ENCODE assay signal across 8 cellular contexts in the genomic region with DNA sequence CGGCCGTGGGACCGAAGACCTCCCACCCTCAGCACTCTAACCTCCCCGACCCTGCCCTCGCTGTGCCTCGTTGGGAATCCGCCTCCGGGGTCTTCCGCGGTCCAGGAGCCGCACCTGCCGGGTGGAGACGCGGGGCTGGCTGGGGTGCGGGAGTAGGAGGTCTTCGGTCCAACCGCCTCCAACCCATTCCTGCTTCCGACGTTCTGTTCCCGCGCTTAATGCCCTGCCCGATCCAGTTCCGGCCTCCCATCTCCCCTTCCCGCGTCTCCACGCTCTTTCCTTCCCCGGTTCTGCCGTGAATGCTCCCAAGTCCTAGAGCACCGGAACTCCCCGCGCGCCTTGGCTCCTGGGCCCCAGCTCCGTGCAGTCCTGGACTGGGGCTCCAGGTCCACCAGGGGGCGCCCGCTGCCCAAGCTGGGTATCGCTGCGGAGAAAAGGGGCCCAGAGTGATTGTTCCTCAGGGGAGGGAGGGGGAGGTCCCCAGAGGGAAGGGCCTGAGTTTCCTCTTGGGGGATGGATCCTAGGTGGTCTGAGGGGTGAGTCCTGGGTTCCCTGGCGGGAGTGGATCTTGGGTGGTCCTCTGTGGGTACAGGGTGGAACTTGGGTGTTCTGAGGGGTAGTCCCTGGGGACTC. TPM values are rescaled to one million over a fixed set of nuclear protein-coding genes. Genes with fewer than 3 reads are reported as not detected.
DNase-seq lines count a peak whose midpoint lies in the region; ATAC-seq, FAIRE-seq and TF ChIP-seq lines count a peak whose summit lies in the region.

No MANE protein-coding gene starts in this region.

- ATAC-seq in GM19351 (IDR thresholded peaks at IDR 0.05; ENCODE audit: unreplicated experiment) (peak; percentile 60), naive B cell (ENCODE audit: low read depth in 2 of 2) (peak; percentile 68 to 76)

- no peaks in the 10 kb centered on the region for H3K27me3 ChIP-seq in BE2C
- no peaks in the 10 kb centered on the region for H3K27me3 ChIP-seq in HUES48 (ENCODE audit: control insufficient read depth, insufficient read depth, low read length)

- H3K4me1 Mint-ChIP-seq in naive B cell = peaks cover 38 to 44% (median 38%) of the 10 kb centered on the region in 3 donors

- H3K9me3 ChIP-seq in BE2C = no peaks in the 10 kb centered on the region
- no peaks in the 10 kb centered on the region for H3K9me3 ChIP-seq in HUES48 (ENCODE audit: control insufficient read depth, insufficient read depth, low read length)

- FAIRE-seq in RCC 7860 (lab: Jason Lieb, UNC) = no peak

- peak overlapping the region; percentile 86 to 97 (median 95) for H3K4me3 Mint-ChIP-seq in naive B cell

- H3K4me1 ChIP-seq in BE2C = no peaks in the 10 kb centered on the region
- H3K4me1 ChIP-seq in HUES48 (ENCODE audit: control insufficient read depth, insufficient read depth, low read length) = no peaks in the 10 kb centered on the region

- H3K9ac ChIP-seq in HUES48 (ENCODE audit: low read depth, low read length) = no peak overlapping the region

- peak overlapping the region; percentile 78 to 96 (median 86) for H3K27ac Mint-ChIP-seq in naive B cell

- no peaks in the 10 kb centered on the region for H3K36me3 Mint-ChIP-seq in naive B cell

- DNase-seq in BE2C = peak; percentile 93
- peak; percentile 77 for DNase-seq in RCC 7860 (ENCODE audit: low spot score)
- DNase-seq in activated T-helper 1 cell treated with Interleukin-2 at 50 U/mL for 16 hours (ENCODE audit: low read depth) = peak; percentile 82
- DNase-seq in fibroblast of gingiva (ENCODE audit: low read depth) = peak; percentile 57
- peak; percentile 85 for DNase-seq in naive B cell
- peak; percentile 94 for DNase-seq in stimulated activated CD8-positive, alpha-beta memory T cell treated with anti-CD3 and anti-CD28 coated beads, Interleukin-7, amount 100 ng/mL, for 24 hours (ENCODE audit: low read depth)

- no peaks in the 10 kb centered on the region for H3K27me3 Mint-ChIP-seq in naive B cell

- H3K27ac ChIP-seq in HUES48 (ENCODE audit: low read depth, low read length) = no peak overlapping the region

- peak overlapping the region; percentile 63 for H3K4me3 ChIP-seq in BE2C (ENCODE audit: low read depth, low read length)
- peak overlapping the region; percentile 58 for H3K4me3 ChIP-seq in HUES48 (ENCODE audit: low read depth, low read length)

- TF ChIP-seq CTCF in BE2C (IDR thresholded peaks at IDR 0.05; ENCODE audit: low read depth, low read length) = peak; percentile 89

- H3K9me3 Mint-ChIP-seq in naive B cell = no peaks in the 10 kb centered on the region

- H3K36me3 ChIP-seq in BE2C (no peaks in the 10 kb centered on the region), HUES48 (ENCODE audit: control insufficient read depth, insufficient read depth, low read length) (no peaks in the 10 kb centered on the region)

RNA-seq across cellular contexts. Expression of gene TNFSF9, which starts 14.1 kb away (rescaled TPM):
- 1.3 TPM for polyA plus RNA-seq in BE2C (2012; ENCODE audit: insufficient read depth, insufficient read length, low read depth)
- 1 to 10 TPM in 3 of 6 donors, under 1 TPM in 3; 0.67 to 6.7 (median 1.1) TPM for polyA plus RNA-seq in naive B cell (ENCODE audit: low read depth in 6 of 6)

RNA-seq across cellular contexts. Expression of gene TUBB4A, which starts 14.7 kb away (rescaled TPM):
- 67.5 TPM for polyA plus RNA-seq in BE2C (2012; ENCODE audit: insufficient read depth, insufficient read length, low read depth)
- 1 to 10 TPM in 5 of 6 donors, under 1 TPM in 1; 0.89 to 5.9 (median 2.3) TPM for polyA plus RNA-seq in naive B cell (ENCODE audit: low read depth in 6 of 6)

RNA-seq across cellular contexts. Expression of gene DENND1C, which starts 35.2 kb away (rescaled TPM):
- not detected for polyA plus RNA-seq in BE2C (2012; ENCODE audit: insufficient read depth, insufficient read length, low read depth)
- 10 to 100 TPM; 36.5 to 72.3 (median 39.3) TPM for polyA plus RNA-seq in naive B cell (ENCODE audit: low read depth in 6 of 6)

RNA-seq across cellular contexts. Expression of gene CRB3, which starts 52.7 kb away (rescaled TPM):
- polyA plus RNA-seq in BE2C (2012; ENCODE audit: insufficient read depth, insufficient read length, low read depth) = not detected
- 1 to 10 TPM in 1 of 6 donors, under 1 TPM in 1, not detected in 4; 0.88 to 1.6 TPM for polyA plus RNA-seq in naive B cell (ENCODE audit: low read depth in 6 of 6)

RNA-seq across cellular contexts. Expression of gene SLC25A23, which starts 57.2 kb away (rescaled TPM):
- polyA plus RNA-seq in BE2C (2012; ENCODE audit: insufficient read depth, insufficient read length, low read depth) = 27.7 TPM
- polyA plus RNA-seq in naive B cell (ENCODE audit: low read depth in 6 of 6) = 1 to 10 TPM; 1.4 to 5.0 (median 3.2) TPM
